Comparison of ENCODE assay signal across 22 cellular contexts in genomic region chr14:91305650-91306431, GRCh38.
A peak's percentile ranks its signal among the peaks of the same experiment; 100 is the strongest.
DNase-seq lines count a peak whose midpoint lies in the region; ATAC-seq and TF ChIP-seq lines count a peak whose summit lies in the region.
"Had no signal": no experiment of that assay in that cellular context is flagged by ENCODE, and none has a peak within 500 bp of the region (broad histone marks: within the 10 kb centered on the region; RNA-seq: fewer than 3 reads in every experiment).

No MANE protein-coding gene starts in this region.

- H3K4me1 ChIP-seq in HUES6 (ENCODE audit: control insufficient read depth, insufficient read depth, low read length) (peaks cover 34% of the 10 kb centered on the region), left lung (peaks cover 0 to under 1% of the 10 kb centered on the region in 2 donors)
- H3K4me1 ChIP-seq: transverse colon had no signal

- no peak overlapping the region for H3K4me3 Mint-ChIP-seq in T-helper 2 cell treated with Interferon-gamma antibody and Interleukin-4, amounts not matched to agents 5 μg/mL and 100 μg/mL, for 36 hours
- H3K4me3 Mint-ChIP-seq in activated T-helper 17 cell treated with anti-CD3 and anti-CD28 coated beads, Interleukin-2, amount 50 U/mL, for 72 hours: no peak overlapping the region
- H3K4me3 Mint-ChIP-seq in naive thymus-derived CD8-positive, alpha-beta T cell: no peak overlapping the region
- no peak overlapping the region for H3K4me3 Mint-ChIP-seq in glutamatergic neuron (ENCODE audit: unreplicated experiment)
- H3K4me3 Mint-ChIP-seq: mesothelial cell of epicardium had no signal

- H3K36me3 ChIP-seq in HUES6 (ENCODE audit: control insufficient read depth, insufficient read depth, low read length): peaks cover 52% of the 10 kb centered on the region
- peaks cover 0 to 91% of the 10 kb centered on the region in 2 donors for H3K36me3 ChIP-seq in left lung

- peak overlapping the region; percentile 3; the same call in 1 of the 2 replicates for H3K4me3 ChIP-seq in HUES6 (ENCODE audit: low read depth, low read length)
- no peak overlapping the region for H3K4me3 ChIP-seq in left lung
- H3K4me3 ChIP-seq: coronary artery, GM23248, hepatocyte, transverse colon had no signal

- peak overlapping the region; percentile 55 for H3K27ac Mint-ChIP-seq in T-helper 2 cell treated with Interferon-gamma antibody and Interleukin-4, amounts not matched to agents 5 μg/mL and 100 μg/mL, for 36 hours
- peak overlapping the region; percentile 96 for H3K27ac Mint-ChIP-seq in activated T-helper 17 cell treated with anti-CD3 and anti-CD28 coated beads, Interleukin-2, amount 50 U/mL, for 72 hours
- H3K27ac Mint-ChIP-seq in naive thymus-derived CD8-positive, alpha-beta T cell: peak overlapping the region in 8 of 10 donors; percentile 20 to 80 (median 56)
- no peak overlapping the region for H3K27ac Mint-ChIP-seq in glutamatergic neuron (ENCODE audit: unreplicated experiment)
- H3K27ac Mint-ChIP-seq: mesothelial cell of epicardium had no signal

- no peaks in the 10 kb centered on the region for H3K27me3 Mint-ChIP-seq in T-helper 2 cell treated with Interferon-gamma antibody and Interleukin-4, amounts not matched to agents 5 μg/mL and 100 μg/mL, for 36 hours (ENCODE audit: low read depth)
- H3K27me3 Mint-ChIP-seq in activated T-helper 17 cell treated with anti-CD3 and anti-CD28 coated beads, Interleukin-2, amount 50 U/mL, for 72 hours: no peaks in the 10 kb centered on the region
- H3K27me3 Mint-ChIP-seq in naive thymus-derived CD8-positive, alpha-beta T cell: no peaks in the 10 kb centered on the region
- no peaks in the 10 kb centered on the region for H3K27me3 Mint-ChIP-seq in glutamatergic neuron (ENCODE audit: unreplicated experiment)

- H3K9me3 Mint-ChIP-seq in T-helper 2 cell treated with Interferon-gamma antibody and Interleukin-4, amounts not matched to agents 5 μg/mL and 100 μg/mL, for 36 hours: no peaks in the 10 kb centered on the region
- H3K9me3 Mint-ChIP-seq in activated T-helper 17 cell treated with anti-CD3 and anti-CD28 coated beads, Interleukin-2, amount 50 U/mL, for 72 hours: no peaks in the 10 kb centered on the region
- H3K9me3 Mint-ChIP-seq in naive thymus-derived CD8-positive, alpha-beta T cell: no peaks in the 10 kb centered on the region
- peaks cover 3% of the 10 kb centered on the region for H3K9me3 Mint-ChIP-seq in glutamatergic neuron (ENCODE audit: unreplicated experiment)
- H3K9me3 Mint-ChIP-seq: mesothelial cell of epicardium had no signal

- H3K9me3 ChIP-seq in HUES6 (ENCODE audit: control insufficient read depth, insufficient read depth, low read depth, low read length) (no peaks in the 10 kb centered on the region), left lung (no peaks in the 10 kb centered on the region)
- H3K9me3 ChIP-seq: neutrophil, transverse colon had no signal

- peak overlapping the region; percentile 21 for H3K9ac ChIP-seq in HUES6 (ENCODE audit: low read length)
- H3K9ac ChIP-seq: GM23248 had no signal

- H3K4me1 Mint-ChIP-seq in T-helper 2 cell treated with Interferon-gamma antibody and Interleukin-4, amounts not matched to agents 5 μg/mL and 100 μg/mL, for 36 hours (ENCODE audit: low read depth): peaks cover 27% of the 10 kb centered on the region
- H3K4me1 Mint-ChIP-seq in activated T-helper 17 cell treated with anti-CD3 and anti-CD28 coated beads, Interleukin-2, amount 50 U/mL, for 72 hours: peaks cover 30% of the 10 kb centered on the region
- H3K4me1 Mint-ChIP-seq in naive thymus-derived CD8-positive, alpha-beta T cell: peaks cover 11 to 61% (median 31%) of the 10 kb centered on the region in 4 donors
- H3K4me1 Mint-ChIP-seq in glutamatergic neuron (ENCODE audit: low read depth, unreplicated experiment): no peaks in the 10 kb centered on the region
- H3K4me1 Mint-ChIP-seq: mesothelial cell of epicardium had no signal

- no peaks in the 10 kb centered on the region for H3K27me3 ChIP-seq in HUES6 (ENCODE audit: control insufficient read depth, insufficient read depth, low read length)
- H3K27me3 ChIP-seq in left lung: no peaks in the 10 kb centered on the region
- H3K27me3 ChIP-seq: hepatocyte, neutrophil, transverse colon had no signal

- intact Hi-C loops in left lung (cut with DNase I): no loop called here

- H3K27ac ChIP-seq in HUES6 (ENCODE audit: low read depth, low read length) (peak overlapping the region; percentile 7; the same call in 1 of the 2 replicates), left lung (no peak overlapping the region)
- H3K27ac ChIP-seq: coronary artery, GM23248, hepatocyte, neutrophil, transverse colon, WERI-Rb-1 had no signal

- DNase-seq in T-helper 2 cell treated with Interferon-gamma antibody and Interleukin-4, amounts not matched to agents 5 μg/mL and 100 μg/mL, for 36 hours (ENCODE audit: low spot score): no peak
- DNase-seq in T-helper 2 cell: no peak
- peak in 1 of 10 donors; percentile 44 for DNase-seq in naive thymus-derived CD8-positive, alpha-beta T cell
- no peak for DNase-seq in left lung
- no peak for DNase-seq in T-helper 9 cell
- no peak for DNase-seq in glutamatergic neuron
- DNase-seq: 8988T; activated CD8-positive, alpha-beta memory T cell treated with anti-CD3 and anti-CD28 coated beads, Interleukin-2, amount 50 U/mL, for 4 hours; DMS153; GM23248; NCI-H1436 treated with DMSO at 0.1 percent for 48 hours; NCI-H345; stimulated activated naive CD4-positive, alpha-beta T cell; SW 1271; transverse colon; WERI-Rb-1 had no signal

- ATAC-seq in activated T-helper 17 cell treated with anti-CD3 and anti-CD28 coated beads, Interleukin-2, amount 50 U/mL, for 72 hours (replicated peaks): no peak
- no peak for ATAC-seq in naive thymus-derived CD8-positive, alpha-beta T cell
- no peak for ATAC-seq in left lung

- peaks cover 84% of the 10 kb centered on the region for H3K36me3 Mint-ChIP-seq in T-helper 2 cell treated with Interferon-gamma antibody and Interleukin-4, amounts not matched to agents 5 μg/mL and 100 μg/mL, for 36 hours (ENCODE audit: low read depth)
- peaks cover 100% of the 10 kb centered on the region for H3K36me3 Mint-ChIP-seq in activated T-helper 17 cell treated with anti-CD3 and anti-CD28 coated beads, Interleukin-2, amount 50 U/mL, for 72 hours (ENCODE audit: low read depth)
- peaks cover 5 to 99% (median 40%) of the 10 kb centered on the region in 3 donors for H3K36me3 Mint-ChIP-seq in naive thymus-derived CD8-positive, alpha-beta T cell
- H3K36me3 Mint-ChIP-seq in glutamatergic neuron (ENCODE audit: unreplicated experiment): peaks cover 11% of the 10 kb centered on the region

- TF ChIP-seq CTCF in left lung (IDR thresholded peaks at IDR 0.05) (no peak), glutamatergic neuron (IDR thresholded peaks at IDR 0.05; ENCODE audit: partially characterized antibody, unreplicated experiment) (no peak)

- POLR2A ChIA-PET in naive thymus-derived CD8-positive, alpha-beta T cell (lab: Charles Lee): interaction anchor here (1.4 kb wide), 1 partner anchor 112 kb away, joined by 4 read pairs; the partner anchor contains the start of gene CCDC88C
